In the genomic region with DNA sequence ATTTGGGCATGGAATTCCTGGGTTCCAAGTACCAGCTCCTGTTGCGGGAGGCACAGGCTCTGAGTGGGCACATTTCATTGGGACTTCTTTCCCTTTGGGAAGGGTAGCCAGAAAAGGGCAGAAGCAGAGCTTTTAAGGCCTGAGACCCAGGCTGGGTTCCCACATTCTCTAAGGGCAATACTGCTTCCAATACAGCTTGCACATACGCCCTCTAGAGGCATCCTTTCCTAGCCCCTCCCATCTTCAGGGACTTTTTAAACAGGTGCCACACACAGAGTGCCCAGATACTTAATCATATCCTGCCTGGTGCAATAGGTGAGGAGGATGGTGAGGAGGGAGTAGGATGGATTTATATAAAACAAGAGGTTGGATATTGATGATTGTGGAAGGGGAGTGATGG, we compare ENCODE assay signal across 8 cellular contexts. TPM values are rescaled to one million over a fixed set of nuclear protein-coding genes. Genes with fewer than 3 reads are reported as not detected.
DNase-seq lines count a peak whose midpoint lies in the region; ATAC-seq and TF ChIP-seq lines count a peak whose summit lies in the region.

No MANE protein-coding gene starts in this region.

- TF ChIP-seq CTCF in natural killer cell (IDR thresholded peaks at IDR 0.05): no peak

- DNase-seq in natural killer cell: no peak
- DNase-seq in natural killer cell treated with Interleukin-12 subunit alpha and Interleukin-12 subunit beta and Interleukin-15 and Interleukin-18, amount 100 ng/mL, for 72 hours (ENCODE audit: low spot score): no peak
- DNase-seq in NCI-H748 (lab: John Stamatoyannopoulos, UW; ENCODE audit: unreplicated experiment): peak; percentile 44
- DNase-seq in epithelial cell of prostate (ENCODE audit: low read depth, low spot score): peak; percentile 5
- DNase-seq in NCI-H1105 (lab: John Stamatoyannopoulos, UW): no peak
- DNase-seq in NCI-H524 treated with DMSO at 0.1 percent for 48 hours (lab: John Stamatoyannopoulos, UW): no peak

- H3K27me3 Mint-ChIP-seq in natural killer cell (ENCODE audit: low read depth in 2 of 2): peaks cover 32 to 38% of the 10 kb centered on the region in 2 donors
- peaks cover 23 to 26% of the 10 kb centered on the region in 2 donors for H3K27me3 Mint-ChIP-seq in natural killer cell treated with Interleukin-12 subunit alpha and Interleukin-12 subunit beta and Interleukin-15 and Interleukin-18, amount 100 ng/mL, for 72 hours

- intact Hi-C loops in natural killer cell (cut with micrococcal nuclease): no loop called here

- no peaks in the 10 kb centered on the region for H3K36me3 Mint-ChIP-seq in natural killer cell
- H3K36me3 Mint-ChIP-seq in natural killer cell treated with Interleukin-12 subunit alpha and Interleukin-12 subunit beta and Interleukin-15 and Interleukin-18, amount 100 ng/mL, for 72 hours: no peaks in the 10 kb centered on the region

- H3K27ac ChIP-seq in epithelial cell of prostate: no peak overlapping the region

- peaks cover 5 to 6% of the 10 kb centered on the region in 2 donors for H3K4me1 Mint-ChIP-seq in natural killer cell
- peaks cover 3 to 5% of the 10 kb centered on the region in 2 donors for H3K4me1 Mint-ChIP-seq in natural killer cell treated with Interleukin-12 subunit alpha and Interleukin-12 subunit beta and Interleukin-15 and Interleukin-18, amount 100 ng/mL, for 72 hours (ENCODE audit: low read depth in 2 of 2)

- H3K27ac Mint-ChIP-seq in natural killer cell: no peak overlapping the region
- no peak overlapping the region for H3K27ac Mint-ChIP-seq in natural killer cell treated with Interleukin-12 subunit alpha and Interleukin-12 subunit beta and Interleukin-15 and Interleukin-18, amount 100 ng/mL, for 72 hours

- H3K9me3 Mint-ChIP-seq in natural killer cell: no peaks in the 10 kb centered on the region
- no peaks in the 10 kb centered on the region for H3K9me3 Mint-ChIP-seq in natural killer cell treated with Interleukin-12 subunit alpha and Interleukin-12 subunit beta and Interleukin-15 and Interleukin-18, amount 100 ng/mL, for 72 hours

- H3K4me3 Mint-ChIP-seq in natural killer cell: no peak overlapping the region
- no peak overlapping the region for H3K4me3 Mint-ChIP-seq in natural killer cell treated with Interleukin-12 subunit alpha and Interleukin-12 subunit beta and Interleukin-15 and Interleukin-18, amount 100 ng/mL, for 72 hours

- ATAC-seq in natural killer cell (peak; percentile 34 to 53 (median 52)), HG02571 (IDR thresholded peaks at IDR 0.05; ENCODE audit: unreplicated experiment) (peak; percentile 51), HG03025 (IDR thresholded peaks at IDR 0.05; ENCODE audit: low FRiP score, unreplicated experiment) (no peak)
- ATAC-seq in natural killer cell treated with Interleukin-12 subunit alpha and Interleukin-12 subunit beta and Interleukin-15 and Interleukin-18, amount 100 ng/mL, for 72 hours: no peak

RNA-seq across cellular contexts. Expression of gene GPR88, which starts 5.7 kb away (rescaled TPM):
- total RNA-seq in natural killer cell: under 1 TPM in 1 of 3 donors, not detected in 2; 0.16 TPM
- total RNA-seq in natural killer cell treated with Interleukin-12 subunit alpha and Interleukin-12 subunit beta and Interleukin-15 and Interleukin-18, amount 100 ng/mL, for 72 hours: under 1 TPM; 0.28 to 0.69 TPM

Comparison
In these comparisons a context has a peak if more than half of its experiments do, and no peak if none do; other contexts are left out.
1. ATAC-seq: peak in natural killer cell (3 of 3) and HG02571 (single experiment); none in natural killer cell treated with Interleukin-12 subunit alpha and Interleukin-12 subunit beta and Interleukin-15 and Interleukin-18, amount 100 ng/mL, for 72 hours (0 of 2) and HG03025 (single experiment).
2. DNase-seq: peak in NCI-H748 (single experiment) and epithelial cell of prostate (single experiment); none in natural killer cell (single experiment), natural killer cell treated with Interleukin-12 subunit alpha and Interleukin-12 subunit beta and Interleukin-15 and Interleukin-18, amount 100 ng/mL, for 72 hours (single experiment), NCI-H1105 (single experiment) and NCI-H524 treated with DMSO at 0.1 percent for 48 hours (single experiment).